8 cellular contexts compared by ENCODE assay signal in the genomic region with DNA sequence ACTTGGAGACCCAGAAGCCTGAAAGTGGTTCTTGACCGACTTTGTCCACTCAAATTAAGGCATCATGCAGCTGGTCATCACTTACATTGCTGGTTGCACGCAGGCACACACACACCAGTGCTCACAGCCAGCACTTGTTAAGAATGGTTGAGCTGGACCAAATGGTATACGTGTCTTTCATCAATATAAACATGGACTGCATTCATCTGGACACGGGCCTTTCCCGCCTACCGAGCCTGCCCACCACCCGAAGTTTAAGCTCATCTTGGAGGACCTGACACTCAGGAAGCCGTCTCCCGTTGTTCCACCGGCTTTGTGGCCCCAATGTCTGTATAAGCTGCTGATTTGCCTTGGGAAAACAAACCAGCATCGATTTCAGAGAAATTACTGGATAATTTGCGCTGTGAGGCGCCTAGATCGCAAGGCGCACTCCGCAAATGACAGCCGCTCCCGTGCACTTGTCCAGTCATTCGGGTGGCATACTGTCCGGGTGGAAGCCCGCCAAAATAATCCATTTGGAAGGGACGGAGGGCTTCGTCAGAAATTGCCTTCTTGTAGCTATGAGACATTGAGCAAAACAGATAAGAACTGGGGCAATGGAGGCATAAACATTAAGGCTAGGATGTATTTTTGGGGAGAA. TPM values are rescaled to one million over a fixed set of nuclear protein-coding genes. Genes with fewer than 3 reads are reported as not detected.
A peak's percentile ranks its signal among the peaks of the same experiment; 100 is the strongest.
DNase-seq lines count a peak whose midpoint lies in the region; ATAC-seq and TF ChIP-seq lines count a peak whose summit lies in the region.

No MANE protein-coding gene starts in this region.

- peaks cover 9% of the 10 kb centered on the region for H3K9me3 Mint-ChIP-seq in activated CD8-positive, alpha-beta T cell treated with anti-CD3 and anti-CD28 coated beads for 36 hours

- H3K4me1 Mint-ChIP-seq in activated CD8-positive, alpha-beta T cell treated with anti-CD3 and anti-CD28 coated beads for 36 hours (ENCODE audit: low read depth): peaks cover 39% of the 10 kb centered on the region

- peaks cover 35% of the 10 kb centered on the region for H3K36me3 Mint-ChIP-seq in activated CD8-positive, alpha-beta T cell treated with anti-CD3 and anti-CD28 coated beads for 36 hours (ENCODE audit: low read depth)

- peak overlapping the region; percentile 94 for H3K4me3 Mint-ChIP-seq in activated CD8-positive, alpha-beta T cell treated with anti-CD3 and anti-CD28 coated beads for 36 hours

- H3K4me3 ChIP-seq in parathyroid adenoma (ENCODE audit: low read depth, low read length): peak overlapping the region; percentile 86

- peaks cover 22% of the 10 kb centered on the region for H3K4me1 ChIP-seq in parathyroid adenoma

- H3K9ac ChIP-seq in parathyroid adenoma: peak overlapping the region; percentile 92

- H3K79me2 ChIP-seq in parathyroid adenoma: peaks cover 41% of the 10 kb centered on the region

- POLR2A ChIA-PET in activated CD8-positive, alpha-beta T cell treated with anti-CD3 and anti-CD28 coated beads for 36 hours (lab: Charles Lee): interaction anchor here (0.7 to 4.3 kb wide), 12 partner anchors 11 to 176 kb away, joined by 3 to 101 read pairs (median 4); partner anchors contain the start of gene ZBTB14

- H3K27ac ChIP-seq in parathyroid adenoma: peak overlapping the region; percentile 99

- H3K27me3 ChIP-seq in parathyroid adenoma (ENCODE audit: control insufficient read depth, insufficient read depth, low read length): no peaks in the 10 kb centered on the region

- DNase-seq in NCI-H1417 (lab: John Stamatoyannopoulos, UW): peak; percentile 30 to 95 (median 91)
- no peak for DNase-seq in NCI-H1417 treated with DMSO at 0.1 percent for 48 hours (lab: John Stamatoyannopoulos, UW)
- DNase-seq in HuH-7.5 (ENCODE audit: low spot score): peak; percentile 6
- DNase-seq in activated CD8-positive, alpha-beta T cell treated with anti-CD3 and anti-CD28 coated beads for 36 hours: no peak
- DNase-seq in germinal center (ENCODE audit: low spot score): peak; percentile 7
- no peak for DNase-seq in UCSD-AML1 (lab: John Stamatoyannopoulos, UW; ENCODE audit: unreplicated experiment)

- no peaks in the 10 kb centered on the region for H3K36me3 ChIP-seq in parathyroid adenoma (ENCODE audit: control insufficient read depth, insufficient read depth, low read length)

- peak; percentile 52 for ATAC-seq in GM21528 (IDR thresholded peaks at IDR 0.05; ENCODE audit: low FRiP score, unreplicated experiment)
- peak; percentile 31 for ATAC-seq in activated CD8-positive, alpha-beta T cell treated with anti-CD3 and anti-CD28 coated beads for 36 hours

- H2AFZ ChIP-seq in parathyroid adenoma: peak overlapping the region; percentile 71

- peak overlapping the region; percentile 82 for H3K4me2 ChIP-seq in parathyroid adenoma (ENCODE audit: low read length)

- CTCF ChIA-PET in activated CD8-positive, alpha-beta T cell treated with anti-CD3 and anti-CD28 coated beads for 36 hours (lab: Charles Lee): interaction anchor here (0.9 to 2.6 kb wide), 10 partner anchors 9 to 167 kb away, joined by 3 to 16 read pairs (median 4); partner anchors contain the start of gene ZBTB14

- no peaks in the 10 kb centered on the region for H3K9me3 ChIP-seq in parathyroid adenoma (ENCODE audit: control insufficient read depth, low read length)

- intact Hi-C loops in activated CD8-positive, alpha-beta T cell treated with anti-CD3 and anti-CD28 coated beads for 36 hours (cut with micrococcal nuclease): loop anchor here (5.0 kb wide), 1 partner anchor 80 kb away; no protein-coding TSS in a partner anchor

- peak overlapping the region; percentile 93 for H3K27ac Mint-ChIP-seq in activated CD8-positive, alpha-beta T cell treated with anti-CD3 and anti-CD28 coated beads for 36 hours

- H3K27me3 Mint-ChIP-seq in activated CD8-positive, alpha-beta T cell treated with anti-CD3 and anti-CD28 coated beads for 36 hours: peaks cover 1% of the 10 kb centered on the region

- no peak for TF ChIP-seq CTCF in activated CD8-positive, alpha-beta T cell treated with anti-CD3 and anti-CD28 coated beads for 36 hours (IDR thresholded peaks at IDR 0.05)
- no peak for TF ChIP-seq CTCF in parathyroid adenoma (IDR thresholded peaks at IDR 0.05)

RNA-seq across cellular contexts. Expression of gene AKAIN1, which starts 40.1 kb away (rescaled TPM):
- total RNA-seq in activated CD8-positive, alpha-beta T cell treated with anti-CD3 and anti-CD28 coated beads for 36 hours: not detected

RNA-seq across cellular contexts. Expression of gene ZBTB14, which starts 58.3 kb away (rescaled TPM):
- total RNA-seq in activated CD8-positive, alpha-beta T cell treated with anti-CD3 and anti-CD28 coated beads for 36 hours: 10 to 100 TPM; 23.9 to 25.5 TPM

Comparison
In these comparisons a context has a peak if more than half of its experiments do, and no peak if none do; other contexts are left out.
1. DNase-seq: peak in NCI-H1417 (3 of 3), HuH-7.5 (single experiment) and germinal center (single experiment); none in NCI-H1417 treated with DMSO at 0.1 percent for 48 hours (single experiment), activated CD8-positive, alpha-beta T cell treated with anti-CD3 and anti-CD28 coated beads for 36 hours (single experiment) and UCSD-AML1 (single experiment).